ENCODE assay signal across 8 cellular contexts in genomic region chr17:81518785-81519283, GRCh38. TPM values are rescaled to one million over a fixed set of nuclear protein-coding genes. Genes with fewer than 3 reads are reported as not detected.
DNase-seq lines count a peak whose midpoint lies in the region; TF ChIP-seq lines count a peak whose summit lies in the region.

No MANE protein-coding gene starts in this region.

- no peaks in the 10 kb centered on the region for H3K9me3 ChIP-seq in fibroblast of lung (ENCODE audit: control insufficient read depth, insufficient read depth, low read depth, low read length)
- no peaks in the 10 kb centered on the region for H3K9me3 ChIP-seq in neuronal stem cell (replicated peaks in 1 of 2; ENCODE audit: control insufficient read depth in 2 of 2, insufficient read depth in 1 of 2, low read depth in 1 of 2, low read length in 2 of 2)

- no peak overlapping the region for H3K27ac Mint-ChIP-seq in activated CD4-positive, alpha-beta T cell treated with anti-CD3 and anti-CD28 coated beads, Interleukin-2, amount 10 ng/mL, durations not matched to agents 24 days and 14 days

- DNase-seq in activated CD4-positive, alpha-beta T cell treated with anti-CD3 and anti-CD28 coated beads, Interleukin-2, amount 10 ng/mL, durations not matched to agents 24 days and 14 days: peak; percentile 78
- DNase-seq in activated CD4-positive, alpha-beta T cell treated with anti-CD3 and anti-CD28 coated beads, Interleukin-2, amount 50 U/mL, for 4 hours: no peak
- DNase-seq in SW480 (ENCODE audit: low spot score) (peak; percentile 54), fibroblast of lung (ENCODE audit: low read depth in 2 of 2) (no peak), neuronal stem cell (ENCODE audit: low spot score) (no peak), HUDEP-2 (lab: John Stamatoyannopoulos, UW; ENCODE audit: unreplicated experiment in 76 of 76) (no peak), H4 (ENCODE audit: low spot score) (no peak), anterior cingulate cortex (lab: John Stamatoyannopoulos, UW) (no peak)

- H2BK15ac ChIP-seq in neuronal stem cell (ENCODE audit: low read length): peak overlapping the region; percentile 83

- H3K4ac ChIP-seq in neuronal stem cell (ENCODE audit: low read length): no peak overlapping the region

- H2AK5ac ChIP-seq in neuronal stem cell (ENCODE audit: low read depth, low read length): peak overlapping the region; percentile 94

- H3K18ac ChIP-seq in neuronal stem cell (ENCODE audit: low read length): peak overlapping the region; percentile 94

- no peak overlapping the region for H2BK12ac ChIP-seq in neuronal stem cell (ENCODE audit: low read length)

- H3K9me3 Mint-ChIP-seq in activated CD4-positive, alpha-beta T cell treated with anti-CD3 and anti-CD28 coated beads, Interleukin-2, amount 10 ng/mL, durations not matched to agents 24 days and 14 days: no peaks in the 10 kb centered on the region

- H2BK5ac ChIP-seq in neuronal stem cell (ENCODE audit: low read length): no peak overlapping the region

- H3K27ac ChIP-seq in fibroblast of lung (ENCODE audit: insufficient read depth, low read length): no peak overlapping the region
- no peak overlapping the region for H3K27ac ChIP-seq in neuronal stem cell (replicated peaks; ENCODE audit: low read length)

- no peak for TF ChIP-seq CTCF in fibroblast of lung (conservative IDR thresholded peaks at IDR 0.05 in 1 of 2, IDR thresholded peaks at IDR 0.05 in 1 of 2; ENCODE audit: low read depth in 1 of 2, low read length in 2 of 2)

- peak overlapping the region; percentile 90 for H3K4me2 ChIP-seq in fibroblast of lung (ENCODE audit: extremely low read depth, insufficient read depth, low read length)
- H3K4me2 ChIP-seq in neuronal stem cell (ENCODE audit: insufficient read depth, low read length, poor library complexity, severe bottlenecking): peak overlapping the region; percentile 69

- H3K27me3 Mint-ChIP-seq in activated CD4-positive, alpha-beta T cell treated with anti-CD3 and anti-CD28 coated beads, Interleukin-2, amount 10 ng/mL, durations not matched to agents 24 days and 14 days: peaks cover 8% of the 10 kb centered on the region

- H3K27me3 ChIP-seq in fibroblast of lung (ENCODE audit: control insufficient read depth, insufficient read depth, low read length) (no peaks in the 10 kb centered on the region), neuronal stem cell (ENCODE audit: control insufficient read depth in 3 of 3, insufficient read depth in 3 of 3, low read depth in 1 of 3, low read length in 3 of 3) (peaks cover 0 to 43% (median 14%) of the 10 kb centered on the region in 3 experiments)

- H3K4me3 Mint-ChIP-seq in activated CD4-positive, alpha-beta T cell treated with anti-CD3 and anti-CD28 coated beads, Interleukin-2, amount 10 ng/mL, durations not matched to agents 24 days and 14 days: peak overlapping the region; percentile 28

- H3K14ac ChIP-seq in neuronal stem cell (ENCODE audit: low read length): peak overlapping the region; percentile 94

- no peak overlapping the region for H4K91ac ChIP-seq in neuronal stem cell (ENCODE audit: low read depth, low read length, poor library complexity)

- H3K36me3 ChIP-seq in fibroblast of lung (ENCODE audit: control insufficient read depth, insufficient read depth, low read length): no peaks in the 10 kb centered on the region
- H3K36me3 ChIP-seq in neuronal stem cell (replicated peaks in 1 of 2; ENCODE audit: control insufficient read depth in 2 of 2, insufficient read depth in 2 of 2, low read length in 2 of 2): no peaks in the 10 kb centered on the region

- H3K4me1 ChIP-seq in fibroblast of lung (ENCODE audit: control insufficient read depth, extremely low read depth, insufficient read depth, low read length) (peaks cover 20% of the 10 kb centered on the region), neuronal stem cell (ENCODE audit: control insufficient read depth in 2 of 2, insufficient read depth in 1 of 2, low read depth in 1 of 2, low read length in 2 of 2) (peaks cover 29 to 38% of the 10 kb centered on the region in 2 donors)

- H3K36me3 Mint-ChIP-seq in activated CD4-positive, alpha-beta T cell treated with anti-CD3 and anti-CD28 coated beads, Interleukin-2, amount 10 ng/mL, durations not matched to agents 24 days and 14 days (ENCODE audit: low read depth): peaks cover 3% of the 10 kb centered on the region

- WGBS in neuronal stem cell (ENCODE audit: extremely low coverage in 2 of 2, insufficient read length in 2 of 2, insufficient replicate concordance in 1 of 2), 2 donors: no CpG with 5 or more reads among the region's 47 CpGs

- H2BK120ac ChIP-seq in neuronal stem cell (ENCODE audit: low read depth, low read length): no peak overlapping the region

- no peak overlapping the region for H2AFZ ChIP-seq in fibroblast of lung (ENCODE audit: low read length)
- H2AFZ ChIP-seq in neuronal stem cell (ENCODE audit: low read length): no peak overlapping the region

- intact Hi-C loops in activated CD4-positive, alpha-beta T cell treated with anti-CD3 and anti-CD28 coated beads, Interleukin-2, amount 10 ng/mL, durations not matched to agents 24 days and 14 days (cut with micrococcal nuclease): no loop called here

- H4K8ac ChIP-seq in neuronal stem cell (ENCODE audit: low read depth, low read length): peak overlapping the region; percentile 70

- no peaks in the 10 kb centered on the region for H4K20me1 ChIP-seq in fibroblast of lung (ENCODE audit: control insufficient read depth, extremely low read depth, insufficient read depth, low read length)

- H3K4me3 ChIP-seq in fibroblast of lung (replicated peaks in 1 of 4; ENCODE audit: control extremely low read depth in 1 of 4, insufficient read depth in 1 of 4, low read depth in 3 of 4, low read length in 4 of 4) (peak overlapping the region in 3 of 4 experiments; percentile 25 to 53 (median 41)), neuronal stem cell (ENCODE audit: low read length in 2 of 2) (peak overlapping the region in 1 of 2 donors; percentile 69)

- H3K9ac ChIP-seq in fibroblast of lung (ENCODE audit: insufficient read depth, low read length) (peak overlapping the region; percentile 30), neuronal stem cell (ENCODE audit: low read depth, low read length, poor library complexity) (peak overlapping the region; percentile 44)

- peaks cover 13% of the 10 kb centered on the region for H3K79me1 ChIP-seq in neuronal stem cell (ENCODE audit: low read depth, low read length)

- peaks cover 31% of the 10 kb centered on the region for H3K79me2 ChIP-seq in fibroblast of lung (ENCODE audit: control insufficient read depth, insufficient read depth, low read length)

- H3K23ac ChIP-seq in neuronal stem cell (ENCODE audit: low read depth, low read length, poor library complexity): peak overlapping the region; percentile 97

- peaks cover 15% of the 10 kb centered on the region for H3K4me1 Mint-ChIP-seq in activated CD4-positive, alpha-beta T cell treated with anti-CD3 and anti-CD28 coated beads, Interleukin-2, amount 10 ng/mL, durations not matched to agents 24 days and 14 days

RNA-seq across cellular contexts. Expression of gene ACTG1, which starts 6.2 kb away (rescaled TPM):
- 3,353 and 3,420 TPM in 2 replicates for total RNA-seq in activated CD4-positive, alpha-beta T cell treated with anti-CD3 and anti-CD28 coated beads, Interleukin-2, amount 10 ng/mL, durations not matched to agents 24 days and 14 days
- 5,538 and 6,636 TPM in 2 replicates for total RNA-seq in fibroblast of lung
- polyA plus RNA-seq in fibroblast of lung: 8,446 and 8,888 TPM in 2 replicates
- 6,897 and 7,279 TPM in 2 replicates for polyA plus RNA-seq in fibroblast of lung (2012)
- 10,903 and 14,156 TPM in 2 replicates for polyA minus RNA-seq in fibroblast of lung (ENCODE audit: low replicate concordance)
- 5,937 TPM for polyA plus RNA-seq in neuronal stem cell (2013, experiment 1 of 2)
- polyA plus RNA-seq in neuronal stem cell (2013, experiment 2 of 2): 5,622 TPM
- 1,105 and 1,576 TPM in 2 replicates for total RNA-seq in H4 (2014; rRNA removed; shearing (Covaris generic))

RNA-seq across cellular contexts. Expression of gene FSCN2, which starts 9.3 kb away (rescaled TPM):
- 0.26 and 0.51 TPM in 2 replicates for total RNA-seq in activated CD4-positive, alpha-beta T cell treated with anti-CD3 and anti-CD28 coated beads, Interleukin-2, amount 10 ng/mL, durations not matched to agents 24 days and 14 days
- total RNA-seq in fibroblast of lung: 1.5 and 2.0 TPM in 2 replicates
- 0.07 and 0.35 TPM in 2 replicates for polyA plus RNA-seq in fibroblast of lung
- 0.21 and 0.73 TPM in 2 replicates for polyA plus RNA-seq in fibroblast of lung (2012)
- polyA minus RNA-seq in fibroblast of lung (ENCODE audit: low replicate concordance): 0.39 TPM in 1 of 2 replicates, not detected in the other
- 0.20 TPM for polyA plus RNA-seq in neuronal stem cell (2013, experiment 1 of 2)
- polyA plus RNA-seq in neuronal stem cell (2013, experiment 2 of 2): 0.25 TPM
- 0.27 TPM in 1 of 2 replicates, not detected in the other for total RNA-seq in H4 (2014; rRNA removed; shearing (Covaris generic))

RNA-seq across cellular contexts. Expression of gene FAAP100, which starts 33.3 kb away (rescaled TPM):
- total RNA-seq in activated CD4-positive, alpha-beta T cell treated with anti-CD3 and anti-CD28 coated beads, Interleukin-2, amount 10 ng/mL, durations not matched to agents 24 days and 14 days: 72.2 and 76.5 TPM in 2 replicates
- 10.4 and 12.6 TPM in 2 replicates for total RNA-seq in fibroblast of lung
- polyA plus RNA-seq in fibroblast of lung: 6.7 and 8.1 TPM in 2 replicates
- polyA plus RNA-seq in fibroblast of lung (2012): 13.7 and 19.1 TPM in 2 replicates
- 17.6 and 22.4 TPM in 2 replicates for polyA minus RNA-seq in fibroblast of lung (ENCODE audit: low replicate concordance)
- polyA plus RNA-seq in neuronal stem cell (2013, experiment 1 of 2): 11.8 TPM
- polyA plus RNA-seq in neuronal stem cell (2013, experiment 2 of 2): 12.1 TPM
- 6.6 and 7.4 TPM in 2 replicates for total RNA-seq in H4 (2014; rRNA removed; shearing (Covaris generic))

Comparison
In these comparisons a context has a peak if more than half of its experiments do, and no peak if none do; other contexts are left out.
1. DNase-seq: peak in activated CD4-positive, alpha-beta T cell treated with anti-CD3 and anti-CD28 coated beads, Interleukin-2, amount 10 ng/mL, durations not matched to agents 24 days and 14 days (single experiment) and SW480 (single experiment); none in activated CD4-positive, alpha-beta T cell treated with anti-CD3 and anti-CD28 coated beads, Interleukin-2, amount 50 U/mL, for 4 hours (0 of 2), fibroblast of lung (0 of 2), neuronal stem cell (single experiment), HUDEP-2 (0 of 76), H4 (single experiment) and anterior cingulate cortex (0 of 58).